Comparison of ENCODE assay signal across 18 cellular contexts in genomic region chr3:179454887-179455286, GRCh38.
"Had no signal": no experiment of that assay in that cellular context is flagged by ENCODE, and none has a peak within 500 bp of the region (broad histone marks: within the 10 kb centered on the region; RNA-seq: fewer than 3 reads in every experiment).

No MANE protein-coding gene starts in this region.

- ATAC-seq: activated T-cell treated with anti-CD3 and anti-CD28 coated beads, Interleukin-2, amount 50 U/mL, for 72 hours; left ventricle myocardium superior; pancreas; stimulated activated effector memory CD8-positive, alpha-beta T cell treated with anti-CD3 and anti-CD28 coated beads, Interleukin-12 subunit alpha, Interleukin-12 subunit beta, amount 100 ng/mL, for 72 hours had no signal

- H3K4me3 Mint-ChIP-seq: activated CD4-positive, alpha-beta memory T cell treated with anti-CD3 and anti-CD28 coated beads, Interleukin-2, amount 10 ng/mL, durations not matched to agents 7 days and 5 days; activated naive CD8-positive, alpha-beta T cell treated with anti-CD3 and anti-CD28 coated beads for 36 hours; activated T-cell treated with anti-CD3 and anti-CD28 coated beads, Interleukin-2, amount 50 U/mL, for 72 hours; stimulated activated effector memory CD8-positive, alpha-beta T cell treated with anti-CD3 and anti-CD28 coated beads, Interleukin-12 subunit alpha, Interleukin-12 subunit beta, amount 100 ng/mL, for 72 hours had no signal

- H3K4me1 ChIP-seq: pancreas had no signal

- H3K27me3 ChIP-seq: ascending aorta, vagina had no signal

- H3K36me3 ChIP-seq: ascending aorta, pancreas, tibial nerve, vagina had no signal

- H3K27ac ChIP-seq: ascending aorta, pancreas, tibial nerve, vagina, VCaP had no signal

- H3K36me3 Mint-ChIP-seq: activated naive CD8-positive, alpha-beta T cell treated with anti-CD3 and anti-CD28 coated beads for 36 hours; stimulated activated effector memory CD8-positive, alpha-beta T cell treated with anti-CD3 and anti-CD28 coated beads, Interleukin-12 subunit alpha, Interleukin-12 subunit beta, amount 100 ng/mL, for 72 hours had no signal

- FAIRE-seq: pancreas, small intestine had no signal

- H3K9me3 ChIP-seq: ascending aorta, pancreas, tibial nerve, vagina had no signal

- H3K9me3 Mint-ChIP-seq: activated CD4-positive, alpha-beta memory T cell treated with anti-CD3 and anti-CD28 coated beads, Interleukin-2, amount 10 ng/mL, durations not matched to agents 7 days and 5 days; activated naive CD8-positive, alpha-beta T cell treated with anti-CD3 and anti-CD28 coated beads for 36 hours; activated T-cell treated with anti-CD3 and anti-CD28 coated beads, Interleukin-2, amount 50 U/mL, for 72 hours; stimulated activated effector memory CD8-positive, alpha-beta T cell treated with anti-CD3 and anti-CD28 coated beads, Interleukin-12 subunit alpha, Interleukin-12 subunit beta, amount 100 ng/mL, for 72 hours had no signal

- H3K4me3 ChIP-seq: ascending aorta, pancreas, tibial nerve, vagina had no signal

- DNase-seq: activated CD4-positive, alpha-beta memory T cell treated with anti-CD3 and anti-CD28 coated beads, Interleukin-2, amount 10 ng/mL, durations not matched to agents 7 days and 5 days; activated CD8-positive, alpha-beta memory T cell treated with anti-CD3 and anti-CD28 coated beads, Interleukin-2, amount 50 U/mL, for 4 hours; activated gamma-delta T cell treated with Interleukin-2 at 50 U/mL for 16 hours; activated naive CD8-positive, alpha-beta T cell treated with anti-CD3 and anti-CD28 coated beads for 36 hours; activated T-cell treated with anti-CD3 and anti-CD28 coated beads, Interleukin-2, amount 50 U/mL, for 72 hours; central memory CD4-positive, alpha-beta T cell; cortex of kidney; effector memory CD4-positive, alpha-beta T cell; erythroblast; left ventricle myocardium superior; pancreas; small intestine; T1000 had no signal

- H3K27ac Mint-ChIP-seq: activated CD4-positive, alpha-beta memory T cell treated with anti-CD3 and anti-CD28 coated beads, Interleukin-2, amount 10 ng/mL, durations not matched to agents 7 days and 5 days; activated naive CD8-positive, alpha-beta T cell treated with anti-CD3 and anti-CD28 coated beads for 36 hours; activated T-cell treated with anti-CD3 and anti-CD28 coated beads, Interleukin-2, amount 50 U/mL, for 72 hours; stimulated activated effector memory CD8-positive, alpha-beta T cell treated with anti-CD3 and anti-CD28 coated beads, Interleukin-12 subunit alpha, Interleukin-12 subunit beta, amount 100 ng/mL, for 72 hours had no signal
